Comparison of ENCODE assay signal across 15 cellular contexts in genomic region chr11:8477151-8477550, GRCh38.
DNase-seq lines count a peak whose midpoint lies in the region; ATAC-seq and TF ChIP-seq lines count a peak whose summit lies in the region.
"Had no signal": no experiment of that assay in that cellular context is flagged by ENCODE, and none has a peak within 500 bp of the region (broad histone marks: within the 10 kb centered on the region; RNA-seq: fewer than 3 reads in every experiment).

No MANE protein-coding gene starts in this region.

- H3K27ac ChIP-seq in CD8-positive, alpha-beta memory T cell (ENCODE audit: low read depth, low read length), result no peak overlapping the region
- H3K27ac ChIP-seq in sigmoid colon, result no peak overlapping the region
- H3K27ac ChIP-seq: HL-60 had no signal

- no peak overlapping the region for H3K27ac Mint-ChIP-seq in CD8-positive, alpha-beta memory T cell
- H3K27ac Mint-ChIP-seq: T-helper 2 cell treated with Interferon-gamma antibody and Interleukin-4, amounts not matched to agents 5 μg/mL and 100 μg/mL, for 36 hours had no signal

- TF ChIP-seq EP300 in sigmoid colon (IDR thresholded peaks at IDR 0.05), result no peak

- H3K4me1 ChIP-seq in CD8-positive, alpha-beta memory T cell (ENCODE audit: insufficient read depth, low read length), result no peaks in the 10 kb centered on the region
- no peaks in the 10 kb centered on the region for H3K4me1 ChIP-seq in sigmoid colon

- no peaks in the 10 kb centered on the region for H3K36me3 Mint-ChIP-seq in CD8-positive, alpha-beta memory T cell

- no peak for TF ChIP-seq POLR2A in sigmoid colon (IDR thresholded peaks at IDR 0.05)

- peak; percentile 40 for ATAC-seq in GM18873 (IDR thresholded peaks at IDR 0.05; ENCODE audit: low FRiP score, unreplicated experiment)
- ATAC-seq in GM21619 (IDR thresholded peaks at IDR 0.05; ENCODE audit: unreplicated experiment), result peak; percentile 60
- peak; percentile 51 for ATAC-seq in HG03354 (IDR thresholded peaks at IDR 0.05; ENCODE audit: poor library complexity, severe bottlenecking, unreplicated experiment)

- intact Hi-C loops in sigmoid colon (cut with DNase I), result no loop called here

- POLR2A ChIA-PET in CD8-positive, alpha-beta memory T cell (lab: Charles Lee), result no interaction called here

- H3K9me3 Mint-ChIP-seq in CD8-positive, alpha-beta memory T cell, result no peaks in the 10 kb centered on the region
- H3K9me3 Mint-ChIP-seq: T-helper 2 cell treated with Interferon-gamma antibody and Interleukin-4, amounts not matched to agents 5 μg/mL and 100 μg/mL, for 36 hours had no signal

- no peak overlapping the region for H3K4me3 ChIP-seq in CD8-positive, alpha-beta memory T cell (ENCODE audit: low read length)
- no peak overlapping the region for H3K4me3 ChIP-seq in sigmoid colon

- no peaks in the 10 kb centered on the region for H3K36me3 ChIP-seq in CD8-positive, alpha-beta memory T cell (ENCODE audit: insufficient read depth, low read length)
- no peaks in the 10 kb centered on the region for H3K36me3 ChIP-seq in sigmoid colon

- DNase-seq in kidney tubule cell (ENCODE audit: low spot score) (peak; percentile 29), sigmoid colon (no peak), glomerular visceral epithelial cell (ENCODE audit: extremely low spot score) (no peak)
- DNase-seq in CD8-positive, alpha-beta memory T cell, result no peak
- DNase-seq: EL, HCEC 1CT, NCI-H1105 treated with DMSO at 0.1 percent for 48 hours, NCI-H187, NCI-H2171 treated with DMSO at 0.1 percent for 48 hours, NCI-H774 had no signal

- H3K9me3 ChIP-seq in CD8-positive, alpha-beta memory T cell (ENCODE audit: low read length), result no peaks in the 10 kb centered on the region
- no peaks in the 10 kb centered on the region for H3K9me3 ChIP-seq in sigmoid colon

- no peak for TF ChIP-seq CTCF in sigmoid colon (IDR thresholded peaks at IDR 0.05)

- H3K4me1 Mint-ChIP-seq in CD8-positive, alpha-beta memory T cell, result no peaks in the 10 kb centered on the region

- H3K27me3 ChIP-seq in CD8-positive, alpha-beta memory T cell (ENCODE audit: insufficient read depth, low read length, poor library complexity, severe bottlenecking), result no peaks in the 10 kb centered on the region
- no peaks in the 10 kb centered on the region for H3K27me3 ChIP-seq in sigmoid colon

- CTCF ChIA-PET in CD8-positive, alpha-beta memory T cell (lab: Charles Lee), result no interaction called here

- H3K4me3 Mint-ChIP-seq in CD8-positive, alpha-beta memory T cell, result no peak overlapping the region
- H3K4me3 Mint-ChIP-seq: T-helper 2 cell treated with Interferon-gamma antibody and Interleukin-4, amounts not matched to agents 5 μg/mL and 100 μg/mL, for 36 hours had no signal

- H3K27me3 Mint-ChIP-seq in CD8-positive, alpha-beta memory T cell, result peaks cover 0 to 3% of the 10 kb centered on the region in 2 donors

- WGBS in sigmoid colon, 2 donors, result 93 to 96% methylated on average over 2 of the region's 2 CpGs
